In the genomic region with DNA sequence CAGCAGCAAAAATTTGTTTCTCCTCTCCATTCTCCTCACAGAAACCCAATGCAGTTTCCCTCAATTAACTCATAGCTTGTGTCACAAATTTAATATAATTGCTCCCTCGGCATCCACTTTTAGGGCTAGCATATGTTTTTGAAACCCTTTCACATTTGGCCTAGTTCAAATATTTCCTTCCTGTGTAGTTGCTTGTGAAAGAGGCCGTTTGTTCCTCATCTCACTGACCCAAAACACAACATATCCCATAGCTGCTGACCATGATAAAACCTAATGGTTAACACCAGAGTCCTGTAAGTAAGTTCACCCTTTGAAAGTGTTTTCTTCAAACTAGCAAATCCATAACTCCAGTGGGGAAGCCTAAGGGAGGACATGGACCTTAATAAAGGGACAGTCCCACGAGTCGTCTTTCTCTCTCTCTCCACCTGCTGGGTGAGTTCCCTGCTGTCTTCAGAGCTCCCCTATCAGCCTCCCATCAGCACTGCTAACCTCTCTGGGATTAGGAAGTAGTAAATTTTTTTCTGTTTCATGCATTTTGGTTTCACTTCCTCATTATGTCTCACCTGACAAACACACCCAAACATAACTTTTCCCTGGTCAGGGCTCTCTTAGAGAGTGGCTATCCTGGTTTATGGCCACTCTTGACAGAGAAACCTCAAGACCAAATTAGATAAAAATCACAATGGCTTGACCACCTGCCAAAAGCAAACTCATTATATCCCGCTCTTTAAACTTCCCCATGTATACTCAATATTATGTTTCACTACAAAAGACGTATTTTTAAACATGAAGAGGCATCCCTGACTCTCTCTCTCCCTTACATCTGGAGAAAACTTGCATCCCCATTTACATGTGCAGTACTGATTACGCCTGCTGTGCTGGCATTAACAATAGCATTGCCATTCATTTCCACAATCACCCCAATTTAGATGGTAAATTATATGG, we compare ENCODE assay signal across 9 cellular contexts.
DNase-seq lines count a peak whose midpoint lies in the region; ATAC-seq and TF ChIP-seq lines count a peak whose summit lies in the region.
"Had no signal": no experiment of that assay in that cellular context is flagged by ENCODE, and none has a peak within 500 bp of the region (broad histone marks: within the 10 kb centered on the region; RNA-seq: fewer than 3 reads in every experiment).

No MANE protein-coding gene starts in this region.

- in situ Hi-C loops in Panc1 (cut with HindIII; ENCODE audit: low pct_unique_long_range_greater_than_20kb, low sequenced_read_pairs) = no loop called here

- TF ChIP-seq CTCF in Panc1 (IDR thresholded peaks at IDR 0.05) = no peak

- H3K4me3 Mint-ChIP-seq in naive thymus-derived CD8-positive, alpha-beta T cell = no peak overlapping the region

- H3K27me3 ChIP-seq in Panc1 (ENCODE audit: control insufficient read depth, insufficient read depth, low read length) (no peaks in the 10 kb centered on the region), skeletal muscle tissue (ENCODE audit: control insufficient read depth in 3 of 3, insufficient read depth in 3 of 3, low read length in 3 of 3) (no peaks in the 10 kb centered on the region)

- H3K27ac ChIP-seq in Panc1 (ENCODE audit: low read length) (no peak overlapping the region), skeletal muscle tissue (ENCODE audit: low read depth, low read length) (peak overlapping the region; percentile 33)

- H3K4me1 ChIP-seq in Panc1 (ENCODE audit: control insufficient read depth, insufficient read depth, low read length) = no peaks in the 10 kb centered on the region
- peaks cover 6 to 9% (median 9%) of the 10 kb centered on the region in 3 donors for H3K4me1 ChIP-seq in skeletal muscle tissue (ENCODE audit: control insufficient read depth in 3 of 3, insufficient read depth in 3 of 3, low read length in 3 of 3)

- H3K36me3 ChIP-seq in Panc1 (ENCODE audit: control insufficient read depth, insufficient read depth, low read length) = peaks cover 6% of the 10 kb centered on the region; the same call in 1 of the 2 replicates
- peaks cover 0 to 12% (median 8%) of the 10 kb centered on the region in 3 donors for H3K36me3 ChIP-seq in skeletal muscle tissue (ENCODE audit: control insufficient read depth in 3 of 3, insufficient read depth in 3 of 3, low read length in 3 of 3)

- ATAC-seq in HG03196 (IDR thresholded peaks at IDR 0.05; ENCODE audit: unreplicated experiment) = peak; percentile 69
- no peak; the same call in 1 of the 2 replicates for ATAC-seq in Panc1
- ATAC-seq in naive thymus-derived CD8-positive, alpha-beta T cell = no peak

- no peaks in the 10 kb centered on the region for H3K27me3 Mint-ChIP-seq in naive thymus-derived CD8-positive, alpha-beta T cell

- H3K9me3 ChIP-seq in Panc1 (ENCODE audit: control insufficient read depth, insufficient read depth, low read depth, low read length) (no peaks in the 10 kb centered on the region), skeletal muscle tissue (ENCODE audit: control insufficient read depth in 3 of 3, low read length in 3 of 3) (no peaks in the 10 kb centered on the region)

- peaks cover 0 to 32% (median 7%) of the 10 kb centered on the region in 3 donors for H3K36me3 Mint-ChIP-seq in naive thymus-derived CD8-positive, alpha-beta T cell

- H3K9ac ChIP-seq in skeletal muscle tissue (ENCODE audit: low read depth in 1 of 3, low read length in 3 of 3) = no peak overlapping the region

- intact Hi-C loops in Panc1 (cut with micrococcal nuclease; ENCODE audit: unreplicated experiment) = no loop called here

- H3K4me3 ChIP-seq in Panc1 (ENCODE audit: low read depth in 2 of 2, low read length in 2 of 2) (no peak overlapping the region), skeletal muscle tissue (ENCODE audit: low read length in 3 of 3) (no peak overlapping the region)

- CTCF ChIA-PET in Panc1 (lab: Charles Lee) = interaction anchor here (0.6 kb wide), 1 partner anchor 101 kb away, joined by 3 read pairs; no protein-coding TSS in a partner anchor

- TSS peak; percentile 6 for BruUV-seq in Panc1 (replicated peaks; lab: Mats Ljungman, UMichigan)

- H3K27ac Mint-ChIP-seq in naive thymus-derived CD8-positive, alpha-beta T cell = peak overlapping the region in 2 of 10 donors; percentile 51 to 54

- no peaks in the 10 kb centered on the region for H3K9me3 Mint-ChIP-seq in naive thymus-derived CD8-positive, alpha-beta T cell

- DNase-seq in A172 (ENCODE audit: low spot score) = peak; percentile 0
- DNase-seq in GM19238 (ENCODE audit: insufficient read length, low spot score) = peak; percentile 19
- DNase-seq in Panc1 (ENCODE audit: low read depth, low spot score) = no peak
- DNase-seq in SK-N-DZ (ENCODE audit: low spot score) = no peak
- DNase-seq in naive thymus-derived CD8-positive, alpha-beta T cell = no peak
- no peak for DNase-seq in stimulated activated CD4-positive, alpha-beta T cell treated with anti-CD3 and anti-CD28 coated beads, Interleukin-4, amount 100 ng/mL, for 24 hours
- DNase-seq: DND-41 had no signal

- H3K4me1 Mint-ChIP-seq in naive thymus-derived CD8-positive, alpha-beta T cell = peaks cover 0 to 18% (median 2%) of the 10 kb centered on the region in 4 donors

- POLR2A ChIA-PET in Panc1 (lab: Charles Lee) = no interaction called here
- POLR2A ChIA-PET in naive thymus-derived CD8-positive, alpha-beta T cell (lab: Charles Lee) = no interaction called here

Comparison
In these comparisons a context has a peak if more than half of its experiments do, and no peak if none do; other contexts are left out.
1. DNase-seq: peak in A172 (single experiment) and GM19238 (single experiment); none in Panc1 (single experiment), SK-N-DZ (single experiment), naive thymus-derived CD8-positive, alpha-beta T cell (0 of 10) and stimulated activated CD4-positive, alpha-beta T cell treated with anti-CD3 and anti-CD28 coated beads, Interleukin-4, amount 100 ng/mL, for 24 hours (single experiment).